ENCODE assay signal across 8 cellular contexts in genomic region chr12:121009744-121010143, GRCh38. TPM values are rescaled to one million over a fixed set of nuclear protein-coding genes. Genes with fewer than 3 reads are reported as not detected.
A peak's percentile ranks its signal among the peaks of the same experiment; 100 is the strongest.
DNase-seq lines count a peak whose midpoint lies in the region; ATAC-seq, FAIRE-seq and TF ChIP-seq lines count a peak whose summit lies in the region.
"Had no signal": no experiment of that assay in that cellular context is flagged by ENCODE, and none has a peak within 500 bp of the region (broad histone marks: within the 10 kb centered on the region; RNA-seq: fewer than 3 reads in every experiment).

No MANE protein-coding gene starts in this region.

- no peak overlapping the region for H2AFZ ChIP-seq in smooth muscle cell (ENCODE audit: low read depth)

- no peaks in the 10 kb centered on the region for H4K20me1 ChIP-seq in smooth muscle cell (ENCODE audit: low read depth)

- no peaks in the 10 kb centered on the region for H3K4me1 ChIP-seq in gastroesophageal sphincter
- no peaks in the 10 kb centered on the region for H3K4me1 ChIP-seq in smooth muscle cell (ENCODE audit: low read depth)

- no peak for TF ChIP-seq POLR2A in gastroesophageal sphincter (IDR thresholded peaks at IDR 0.05)
- no peak for TF ChIP-seq POLR2A in GM12892 (IDR thresholded peaks at IDR 0.05; ENCODE audit: low read depth, low read length)

- 46 to 53% methylated on average over 4 to 7 of the region's 10 CpGs for WGBS in gastroesophageal sphincter (ENCODE audit: low coverage in 1 of 2), 2 donors
- 75% methylated on average over 10 of the region's 10 CpGs for WGBS in smooth muscle cell (ENCODE audit: low lambda C conversion rate)

- H3K9ac ChIP-seq in smooth muscle cell (ENCODE audit: low read depth), result no peak overlapping the region

- no peak overlapping the region for H3K4me2 ChIP-seq in smooth muscle cell

- DNase-seq in HFF-Myc (ENCODE audit: extremely low read depth, low read depth), result no peak
- peak; percentile 74 for DNase-seq in RKO (ENCODE audit: low spot score)
- DNase-seq in smooth muscle cell (lab: John Stamatoyannopoulos, UW; ENCODE audit: unreplicated experiment), result no peak
- no peak for DNase-seq in amniotic stem cell (lab: John Stamatoyannopoulos, UW)
- no peak for DNase-seq in cerebellar nuclear complex (lab: John Stamatoyannopoulos, UW)
- no peak for DNase-seq in GM12892 (ENCODE audit: insufficient read length)

- FAIRE-seq in GM12892 (lab: Jason Lieb, UNC), result no peak

- no peak for ATAC-seq in gastroesophageal sphincter

- H3K9me3 ChIP-seq in gastroesophageal sphincter, result no peaks in the 10 kb centered on the region
- no peaks in the 10 kb centered on the region for H3K9me3 ChIP-seq in smooth muscle cell (replicated peaks; ENCODE audit: low read depth)

- no peak for TF ChIP-seq EP300 in gastroesophageal sphincter (IDR thresholded peaks at IDR 0.05)

- no peak overlapping the region for H3K27ac ChIP-seq in gastroesophageal sphincter
- no peak overlapping the region for H3K27ac ChIP-seq in smooth muscle cell (ENCODE audit: low read depth)

- H3K27me3 ChIP-seq in gastroesophageal sphincter (no peaks in the 10 kb centered on the region), smooth muscle cell (ENCODE audit: low read depth) (no peaks in the 10 kb centered on the region)

- no peaks in the 10 kb centered on the region for H3F3A ChIP-seq in smooth muscle cell (ENCODE audit: low read depth)

- H3K4me3 ChIP-seq in HFF-Myc (replicated peaks; ENCODE audit: low read depth, low read length) (no peak overlapping the region), gastroesophageal sphincter (no peak overlapping the region), smooth muscle cell (no peak overlapping the region)

- peaks cover 0 to 88% of the 10 kb centered on the region in 2 donors for H3K36me3 ChIP-seq in gastroesophageal sphincter
- H3K36me3 ChIP-seq in smooth muscle cell (ENCODE audit: low read depth), result no peaks in the 10 kb centered on the region

- peak; percentile 50 for TF ChIP-seq CTCF in HFF-Myc (IDR thresholded peaks at IDR 0.05; ENCODE audit: low read depth, low read length, missing control alignments)
- peak in 3 of 4 experiments; percentile 23 to 36 (median 31) for TF ChIP-seq CTCF in gastroesophageal sphincter (IDR thresholded peaks at IDR 0.05)
- TF ChIP-seq CTCF in smooth muscle cell (IDR thresholded peaks at IDR 0.05; ENCODE audit: borderline replicate concordance, insufficient read depth, poor library complexity, severe bottlenecking), result peak; percentile 45

- H3K79me2 ChIP-seq in smooth muscle cell (ENCODE audit: low read depth), result peaks cover 2% of the 10 kb centered on the region

RNA-seq across cellular contexts. Expression of gene C12orf43, which starts 6.5 kb away (rescaled TPM):
- total RNA-seq in gastroesophageal sphincter (10 to 100 TPM; 15.1 to 20.2 (median 17.7) TPM), smooth muscle cell (9.4 and 11.0 TPM in 2 replicates)
- polyA plus RNA-seq in smooth muscle cell, result 14.1 and 14.6 TPM in 2 replicates
- 9.2 TPM for polyA plus RNA-seq in GM12892 (2012; ENCODE audit: missing spikeins)

RNA-seq across cellular contexts. Expression of gene OASL, which starts 29.3 kb away (rescaled TPM):
- total RNA-seq in gastroesophageal sphincter (1 to 10 TPM in 1 of 4 donors, under 1 TPM in 3; 0.31 to 3.0 (median 0.38) TPM), smooth muscle cell (0.27 TPM in 1 of 2 replicates, not detected in the other)
- not detected in 2 replicates for polyA plus RNA-seq in smooth muscle cell
- polyA plus RNA-seq in GM12892 (2012; ENCODE audit: missing spikeins), result 2.7 TPM

RNA-seq across cellular contexts. Expression of gene HNF1A, which starts 31.4 kb away (rescaled TPM):
- total RNA-seq in gastroesophageal sphincter, result under 1 TPM in 2 of 4 donors, not detected in 2; 0.27 to 0.47 TPM
- total RNA-seq in smooth muscle cell, result 0.09 TPM in 1 of 2 replicates, not detected in the other
- polyA plus RNA-seq in smooth muscle cell, result not detected in 2 replicates
- polyA plus RNA-seq in GM12892 (2012; ENCODE audit: missing spikeins), result not detected
- polyA plus RNA-seq: IgD-negative memory B cell had no signal
